In genomic region chr6:138555294-138555988, GRCh38 we compare ENCODE assay signal across 1 cellular context.
TF ChIP-seq lines count a peak whose summit lies in the region.

No MANE protein-coding gene starts in this region.

TF ChIP-seq in HepG2, 621 proteins besides CTCF, POLR2A, EP300 and RAD21 (continued from another document and continues in another):
- TF ChIP-seq, protein P1, sequence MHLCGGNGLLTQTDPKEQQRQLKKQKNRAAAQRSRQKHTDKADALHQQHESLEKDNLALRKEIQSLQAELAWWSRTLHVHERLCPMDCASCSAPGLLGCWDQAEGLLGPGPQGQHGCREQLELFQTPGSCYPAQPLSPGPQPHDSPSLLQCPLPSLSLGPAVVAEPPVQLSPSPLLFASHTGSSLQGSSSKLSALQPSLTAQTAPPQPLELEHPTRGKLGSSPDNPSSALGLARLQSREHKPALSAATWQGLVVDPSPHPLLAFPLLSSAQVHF (CRISPR knock-in tag; IDR thresholded peaks at IDR 0.05) = no peak
- TF ChIP-seq FOXA3 (CRISPR knock-in tag; IDR thresholded peaks at IDR 0.05) = peak; percentile 38; the same call in 1 of the 2 replicates
- no peak for TF ChIP-seq ZC3H13 (CRISPR knock-in tag; IDR thresholded peaks at IDR 0.05)
- peak; percentile 62 for TF ChIP-seq PAXIP1 (CRISPR knock-in tag; conservative IDR thresholded peaks at IDR 0.05)
- peak; percentile 89 for TF ChIP-seq NR2F6 (IDR thresholded peaks at IDR 0.05)
- peak; percentile 93 for TF ChIP-seq NR2F6 (CRISPR knock-in tag; IDR thresholded peaks at IDR 0.05)
- no peak for TF ChIP-seq SETDB1 (CRISPR knock-in tag; IDR thresholded peaks at IDR 0.05; ENCODE audit: borderline replicate concordance)
- no peak for TF ChIP-seq ZNF20 (CRISPR knock-in tag; IDR thresholded peaks at IDR 0.05)
- 0 out of 2 replicates have a peak, but pooled peaks have one; percentile 57 for TF ChIP-seq RCOR2 (CRISPR knock-in tag; IDR thresholded peaks at IDR 0.05)
- no peak for TF ChIP-seq SRF (IDR thresholded peaks at IDR 0.05; ENCODE audit: low read depth, low read length)
- no peak for TF ChIP-seq ZNF704 (CRISPR knock-in tag; IDR thresholded peaks at IDR 0.05; ENCODE audit: borderline replicate concordance)
- TF ChIP-seq FOXJ3 (CRISPR knock-in tag; IDR thresholded peaks at IDR 0.05; ENCODE audit: borderline replicate concordance) = no peak
- peak; percentile 29; the same call in 1 of the 2 replicates for TF ChIP-seq BCL6 (CRISPR knock-in tag; IDR thresholded peaks at IDR 0.05)
- TF ChIP-seq, protein P2, sequence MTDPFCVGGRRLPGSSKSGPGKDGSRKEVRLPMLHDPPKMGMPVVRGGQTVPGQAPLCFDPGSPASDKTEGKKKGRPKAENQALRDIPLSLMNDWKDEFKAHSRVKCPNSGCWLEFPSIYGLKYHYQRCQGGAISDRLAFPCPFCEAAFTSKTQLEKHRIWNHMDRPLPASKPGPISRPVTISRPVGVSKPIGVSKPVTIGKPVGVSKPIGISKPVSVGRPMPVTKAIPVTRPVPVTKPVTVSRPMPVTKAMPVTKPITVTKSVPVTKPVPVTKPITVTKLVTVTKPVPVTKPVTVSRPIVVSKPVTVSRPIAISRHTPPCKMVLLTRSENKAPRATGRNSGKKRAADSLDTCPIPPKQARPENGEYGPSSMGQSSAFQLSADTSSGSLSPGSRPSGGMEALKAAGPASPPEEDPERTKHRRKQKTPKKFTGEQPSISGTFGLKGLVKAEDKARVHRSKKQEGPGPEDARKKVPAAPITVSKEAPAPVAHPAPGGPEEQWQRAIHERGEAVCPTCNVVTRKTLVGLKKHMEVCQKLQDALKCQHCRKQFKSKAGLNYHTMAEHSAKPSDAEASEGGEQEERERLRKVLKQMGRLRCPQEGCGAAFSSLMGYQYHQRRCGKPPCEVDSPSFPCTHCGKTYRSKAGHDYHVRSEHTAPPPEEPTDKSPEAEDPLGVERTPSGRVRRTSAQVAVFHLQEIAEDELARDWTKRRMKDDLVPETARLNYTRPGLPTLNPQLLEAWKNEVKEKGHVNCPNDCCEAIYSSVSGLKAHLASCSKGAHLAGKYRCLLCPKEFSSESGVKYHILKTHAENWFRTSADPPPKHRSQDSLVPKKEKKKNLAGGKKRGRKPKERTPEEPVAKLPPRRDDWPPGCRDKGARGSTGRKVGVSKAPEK (CRISPR knock-in tag; IDR thresholded peaks at IDR 0.05; ENCODE audit: borderline replicate concordance) = no peak
- no peak for TF ChIP-seq PAWR (CRISPR knock-in tag; IDR thresholded peaks at IDR 0.05; ENCODE audit: borderline replicate concordance)
- TF ChIP-seq KAT7 (CRISPR knock-in tag; IDR thresholded peaks at IDR 0.05; ENCODE audit: borderline replicate concordance) = peak; percentile 36; the same call in 1 of the 2 replicates
- TF ChIP-seq MAZ (IDR thresholded peaks at IDR 0.05; ENCODE audit: borderline replicate concordance, low read depth, low read length) = no peak
- no peak for TF ChIP-seq MAZ (CRISPR knock-in tag; IDR thresholded peaks at IDR 0.05; ENCODE audit: low read depth)
- 0 out of 2 replicates have a peak, but pooled peaks have one; percentile 5 for TF ChIP-seq IRF2 (CRISPR knock-in tag; IDR thresholded peaks at IDR 0.05)
- TF ChIP-seq ZGPAT (CRISPR knock-in tag; IDR thresholded peaks at IDR 0.05) = 0 out of 2 replicates have a peak, but pooled peaks have one; percentile 50
- no peak for TF ChIP-seq ZMYM2 (CRISPR knock-in tag; IDR thresholded peaks at IDR 0.05)
- peak; percentile 65 for TF ChIP-seq RBM22 (optimal IDR thresholded peaks at IDR 0.05; ENCODE audit: low read length)
- peak; percentile 36; the same call in 1 of the 2 replicates for TF ChIP-seq ZNF556 (CRISPR knock-in tag; IDR thresholded peaks at IDR 0.05; ENCODE audit: borderline replicate concordance)
- no peak for TF ChIP-seq ZNF180 (CRISPR knock-in tag; IDR thresholded peaks at IDR 0.05; ENCODE audit: borderline replicate concordance, low read depth)
- TF ChIP-seq ZNF329 (CRISPR knock-in tag; IDR thresholded peaks at IDR 0.05; ENCODE audit: low read depth) = no peak
- TF ChIP-seq NONO (IDR thresholded peaks at IDR 0.05) = no peak
- no peak for TF ChIP-seq NONO (CRISPR knock-in tag; conservative IDR thresholded peaks at IDR 0.05)
- TF ChIP-seq REPIN1 (CRISPR knock-in tag; IDR thresholded peaks at IDR 0.05; ENCODE audit: borderline replicate concordance, low read depth) = no peak
- no peak for TF ChIP-seq ZNF615 (CRISPR knock-in tag; IDR thresholded peaks at IDR 0.05; ENCODE audit: borderline replicate concordance)
- TF ChIP-seq, protein P3, sequence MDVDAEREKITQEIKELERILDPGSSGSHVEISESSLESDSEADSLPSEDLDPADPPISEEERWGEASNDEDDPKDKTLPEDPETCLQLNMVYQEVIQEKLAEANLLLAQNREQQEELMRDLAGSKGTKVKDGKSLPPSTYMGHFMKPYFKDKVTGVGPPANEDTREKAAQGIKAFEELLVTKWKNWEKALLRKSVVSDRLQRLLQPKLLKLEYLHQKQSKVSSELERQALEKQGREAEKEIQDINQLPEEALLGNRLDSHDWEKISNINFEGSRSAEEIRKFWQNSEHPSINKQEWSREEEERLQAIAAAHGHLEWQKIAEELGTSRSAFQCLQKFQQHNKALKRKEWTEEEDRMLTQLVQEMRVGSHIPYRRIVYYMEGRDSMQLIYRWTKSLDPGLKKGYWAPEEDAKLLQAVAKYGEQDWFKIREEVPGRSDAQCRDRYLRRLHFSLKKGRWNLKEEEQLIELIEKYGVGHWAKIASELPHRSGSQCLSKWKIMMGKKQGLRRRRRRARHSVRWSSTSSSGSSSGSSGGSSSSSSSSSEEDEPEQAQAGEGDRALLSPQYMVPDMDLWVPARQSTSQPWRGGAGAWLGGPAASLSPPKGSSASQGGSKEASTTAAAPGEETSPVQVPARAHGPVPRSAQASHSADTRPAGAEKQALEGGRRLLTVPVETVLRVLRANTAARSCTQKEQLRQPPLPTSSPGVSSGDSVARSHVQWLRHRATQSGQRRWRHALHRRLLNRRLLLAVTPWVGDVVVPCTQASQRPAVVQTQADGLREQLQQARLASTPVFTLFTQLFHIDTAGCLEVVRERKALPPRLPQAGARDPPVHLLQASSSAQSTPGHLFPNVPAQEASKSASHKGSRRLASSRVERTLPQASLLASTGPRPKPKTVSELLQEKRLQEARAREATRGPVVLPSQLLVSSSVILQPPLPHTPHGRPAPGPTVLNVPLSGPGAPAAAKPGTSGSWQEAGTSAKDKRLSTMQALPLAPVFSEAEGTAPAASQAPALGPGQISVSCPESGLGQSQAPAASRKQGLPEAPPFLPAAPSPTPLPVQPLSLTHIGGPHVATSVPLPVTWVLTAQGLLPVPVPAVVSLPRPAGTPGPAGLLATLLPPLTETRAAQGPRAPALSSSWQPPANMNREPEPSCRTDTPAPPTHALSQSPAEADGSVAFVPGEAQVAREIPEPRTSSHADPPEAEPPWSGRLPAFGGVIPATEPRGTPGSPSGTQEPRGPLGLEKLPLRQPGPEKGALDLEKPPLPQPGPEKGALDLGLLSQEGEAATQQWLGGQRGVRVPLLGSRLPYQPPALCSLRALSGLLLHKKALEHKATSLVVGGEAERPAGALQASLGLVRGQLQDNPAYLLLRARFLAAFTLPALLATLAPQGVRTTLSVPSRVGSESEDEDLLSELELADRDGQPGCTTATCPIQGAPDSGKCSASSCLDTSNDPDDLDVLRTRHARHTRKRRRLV (CRISPR knock-in tag; IDR thresholded peaks at IDR 0.05) = no peak
- TF ChIP-seq ZKSCAN1 (IDR thresholded peaks at IDR 0.05; ENCODE audit: low read length) = no peak
- TF ChIP-seq TEAD3 (CRISPR knock-in tag; optimal IDR thresholded peaks at IDR 0.05; ENCODE audit: borderline replicate concordance) = peak; percentile 95
- TF ChIP-seq SMYD3 (CRISPR knock-in tag; IDR thresholded peaks at IDR 0.05) = 0 out of 2 replicates have a peak, but pooled peaks have one; percentile 26
- TF ChIP-seq, protein P4, sequence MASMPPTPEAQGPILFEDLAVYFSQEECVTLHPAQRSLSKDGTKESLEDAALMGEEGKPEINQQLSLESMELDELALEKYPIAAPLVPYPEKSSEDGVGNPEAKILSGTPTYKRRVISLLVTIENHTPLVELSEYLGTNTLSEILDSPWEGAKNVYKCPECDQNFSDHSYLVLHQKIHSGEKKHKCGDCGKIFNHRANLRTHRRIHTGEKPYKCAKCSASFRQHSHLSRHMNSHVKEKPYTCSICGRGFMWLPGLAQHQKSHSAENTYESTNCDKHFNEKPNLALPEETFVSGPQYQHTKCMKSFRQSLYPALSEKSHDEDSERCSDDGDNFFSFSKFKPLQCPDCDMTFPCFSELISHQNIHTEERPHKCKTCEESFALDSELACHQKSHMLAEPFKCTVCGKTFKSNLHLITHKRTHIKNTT (CRISPR knock-in tag; IDR thresholded peaks at IDR 0.05) = no peak
- TF ChIP-seq SNRNP70 (IDR thresholded peaks at IDR 0.05; ENCODE audit: low read depth, low read length) = no peak
- TF ChIP-seq KMT2B (CRISPR knock-in tag; IDR thresholded peaks at IDR 0.05) = no peak
- TF ChIP-seq CREB3 (CRISPR knock-in tag; IDR thresholded peaks at IDR 0.05) = no peak
- TF ChIP-seq, protein P5, sequence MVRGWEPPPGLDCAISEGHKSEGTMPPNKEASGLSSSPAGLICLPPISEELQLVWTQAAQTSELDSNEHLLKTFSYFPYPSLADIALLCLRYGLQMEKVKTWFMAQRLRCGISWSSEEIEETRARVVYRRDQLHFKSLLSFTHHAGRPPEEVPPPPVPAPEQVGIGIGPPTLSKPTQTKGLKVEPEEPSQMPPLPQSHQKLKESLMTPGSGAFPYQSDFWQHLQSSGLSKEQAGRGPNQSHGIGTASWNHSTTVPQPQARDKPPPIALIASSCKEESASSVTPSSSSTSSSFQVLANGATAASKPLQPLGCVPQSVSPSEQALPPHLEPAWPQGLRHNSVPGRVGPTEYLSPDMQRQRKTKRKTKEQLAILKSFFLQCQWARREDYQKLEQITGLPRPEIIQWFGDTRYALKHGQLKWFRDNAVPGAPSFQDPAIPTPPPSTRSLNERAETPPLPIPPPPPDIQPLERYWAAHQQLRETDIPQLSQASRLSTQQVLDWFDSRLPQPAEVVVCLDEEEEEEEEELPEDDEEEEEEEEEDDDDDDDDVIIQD (CRISPR knock-in tag; IDR thresholded peaks at IDR 0.05; ENCODE audit: low read depth) = 0 out of 2 replicates have a peak, but pooled peaks have one; percentile 39
- no peak for TF ChIP-seq ZMAT5 (CRISPR knock-in tag; IDR thresholded peaks at IDR 0.05; ENCODE audit: borderline replicate concordance, low read depth)
- TF ChIP-seq ETV5 (CRISPR knock-in tag; IDR thresholded peaks at IDR 0.05; ENCODE audit: borderline replicate concordance) = peak; percentile 36; the same call in 1 of the 2 replicates
- no peak for TF ChIP-seq SOX6 (IDR thresholded peaks at IDR 0.05)
- peak; percentile 71 for TF ChIP-seq SOX6 (CRISPR knock-in tag; IDR thresholded peaks at IDR 0.05)
- peak; percentile 51 for TF ChIP-seq SOX5 (CRISPR knock-in tag; IDR thresholded peaks at IDR 0.05; ENCODE audit: borderline replicate concordance)
- no peak for TF ChIP-seq TAF1 (CRISPR knock-in tag; IDR thresholded peaks at IDR 0.05)
- peak; percentile 42; the same call in 1 of the 2 replicates for TF ChIP-seq NFIC (IDR thresholded peaks at IDR 0.05; ENCODE audit: low read length)
- TF ChIP-seq ZSCAN30 (CRISPR knock-in tag; IDR thresholded peaks at IDR 0.05) = no peak
- 0 out of 2 replicates have a peak, but pooled peaks have one; percentile 36 for TF ChIP-seq ARNTL (CRISPR knock-in tag; IDR thresholded peaks at IDR 0.05)
- peak; percentile 40; the same call in 1 of the 2 replicates for TF ChIP-seq RXRB (CRISPR knock-in tag; IDR thresholded peaks at IDR 0.05; ENCODE audit: borderline replicate concordance)
